ENCODE assay signal across 32 cellular contexts in the genomic region with DNA sequence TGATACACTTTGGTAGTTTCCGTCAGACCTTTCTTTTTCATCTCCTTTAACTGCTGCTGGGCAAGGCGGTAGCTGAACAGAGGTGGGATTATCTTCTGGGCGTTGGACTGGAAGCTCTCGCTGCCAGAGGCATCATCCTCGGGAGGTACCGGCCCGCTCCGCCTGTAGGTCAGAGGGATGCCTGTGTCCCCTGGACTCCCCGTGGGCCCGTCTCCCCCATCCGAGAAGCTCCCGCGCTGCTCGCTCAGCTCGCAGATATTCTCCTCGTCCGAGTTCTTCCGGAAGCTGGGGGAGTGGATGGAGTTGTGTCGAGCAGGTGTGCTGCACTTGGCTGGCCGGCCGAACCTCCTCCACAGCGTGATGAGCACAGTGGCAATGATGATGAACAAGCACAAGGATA.
"Had no signal": no experiment of that assay in that cellular context is flagged by ENCODE, and none has a peak within 500 bp of the region (broad histone marks: within the 10 kb centered on the region; RNA-seq: fewer than 3 reads in every experiment).

No MANE protein-coding gene starts in this region.

- FAIRE-seq: colon, endothelial cell of umbilical vein, frontal cortex had no signal

- H3K9me3 ChIP-seq: adrenal gland, body of pancreas, esophagus squamous epithelium had no signal

- H3K4me3 ChIP-seq: adrenal gland, body of pancreas, esophagus squamous epithelium had no signal

- H3K27me3 ChIP-seq: adrenal gland, body of pancreas, esophagus squamous epithelium had no signal

- H3K36me3 ChIP-seq: adrenal gland, WERI-Rb-1 had no signal

- H3K27ac ChIP-seq: adrenal gland, body of pancreas, epithelial cell of prostate, esophagus squamous epithelium, WERI-Rb-1 had no signal

- ATAC-seq: activated CD4-positive, alpha-beta T cell treated with anti-CD3 and anti-CD28 coated beads for 36 hours; activated CD8-positive, alpha-beta memory T cell treated with anti-CD3 and anti-CD28 coated beads, Interleukin-2, amount 10 ng/mL, durations not matched to agents 7 days and 5 days; activated CD8-positive, alpha-beta T cell treated with anti-CD3 and anti-CD28 coated beads, Interleukin-2, amount 10 ng/mL, durations not matched to agents 7 days and 5 days; activated naive CD8-positive, alpha-beta T cell treated with anti-CD3 and anti-CD28 coated beads, Interleukin-2, amount 50 U/mL, for 24 hours; body of pancreas; effector memory CD8-positive, alpha-beta T cell; T-helper 17 cell had no signal

- DNase-seq: activated B cell treated with CpG ODN at 0.5 μM for 24 hours; activated CD4-positive, alpha-beta memory T cell treated with anti-CD3 and anti-CD28 coated beads for 36 hours; activated CD4-positive, alpha-beta T cell treated with anti-CD3 and anti-CD28 coated beads for 36 hours; activated CD4-positive, alpha-beta T cell treated with anti-CD3 and anti-CD28 coated beads, Interleukin-2, amount 10 ng/mL, durations not matched to agents 24 days and 14 days; activated CD4-positive, CD25-positive, alpha-beta regulatory T cell treated with anti-CD3 and anti-CD28 coated beads, Interleukin-2, amount 50 U/mL, for 72 hours; activated CD8-positive, alpha-beta memory T cell treated with anti-CD3 and anti-CD28 coated beads, Interleukin-2, amount 10 ng/mL, durations not matched to agents 7 days and 5 days; activated CD8-positive, alpha-beta memory T cell treated with anti-CD3 and anti-CD28 coated beads, Interleukin-2, amount 50 U/mL, for 4 hours; activated CD8-positive, alpha-beta T cell treated with anti-CD3 and anti-CD28 coated beads, Interleukin-2, amount 10 ng/mL, durations not matched to agents 7 days and 5 days; activated effector memory CD4-positive, alpha-beta T cell treated with anti-CD3 and anti-CD28 coated beads, Interleukin-2, amount 50 U/mL, for 16 hours; activated naive CD4-positive, alpha-beta T cell treated with anti-CD3 and anti-CD28 coated beads for 36 hours; activated naive CD8-positive, alpha-beta T cell treated with anti-CD3 and anti-CD28 coated beads for 36 hours; activated naive CD8-positive, alpha-beta T cell treated with anti-CD3 and anti-CD28 coated beads, Interleukin-2, amount 50 U/mL, for 24 hours; activated T-cell treated with anti-CD3 and anti-CD28 coated beads, Interleukin-2, amount 50 U/mL, for 1 hour; activated T-cell treated with anti-CD3 and anti-CD28 coated beads, Interleukin-2, amount 50 U/mL, for 48 hours; adrenal gland; amygdala; aorta; body of pancreas; caudate nucleus; cortex of kidney; effector CD4-positive, alpha-beta T cell; effector memory CD8-positive, alpha-beta T cell; esophagus squamous epithelium; head of caudate nucleus; T-helper 1 cell; T-helper 17 cell; T1000; WERI-Rb-1 had no signal

- H3K4me1 ChIP-seq: body of pancreas, esophagus squamous epithelium had no signal
